In genomic region chr20:49447946-49448809, GRCh38 we compare ENCODE assay signal across 17 cellular contexts. TPM values are rescaled to one million over a fixed set of nuclear protein-coding genes. Genes with fewer than 3 reads are reported as not detected.
DNase-seq lines count a peak whose midpoint lies in the region; ATAC-seq and TF ChIP-seq lines count a peak whose summit lies in the region.
"Had no signal": no experiment of that assay in that cellular context is flagged by ENCODE, and none has a peak within 500 bp of the region (broad histone marks: within the 10 kb centered on the region; RNA-seq: fewer than 3 reads in every experiment).

No MANE protein-coding gene starts in this region.

- H3K36me3 Mint-ChIP-seq in T-cell: no peaks in the 10 kb centered on the region
- H3K36me3 Mint-ChIP-seq: activated naive CD4-positive, alpha-beta T cell treated with anti-CD3 and anti-CD28 coated beads, Interleukin-2, amount 50 U/mL, for 24 hours had no signal

- H3K27ac Mint-ChIP-seq in T-cell: no peak overlapping the region
- H3K27ac Mint-ChIP-seq: activated CD8-positive, alpha-beta T cell treated with anti-CD3 and anti-CD28 coated beads for 36 hours; T-helper 1 cell treated with Interleukin-12 subunit alpha and Interleukin-12 subunit beta and Interleukin-4 antibody, amounts not matched to agents 30 μg/mL and 1 μg/mL, for 36 hours had no signal

- H3K9me3 ChIP-seq in OCI-LY7 (ENCODE audit: low read length) (no peaks in the 10 kb centered on the region), muscle layer of duodenum (ENCODE audit: control insufficient read depth in 1 of 2, low read length in 2 of 2) (no peaks in the 10 kb centered on the region), tibial artery (no peaks in the 10 kb centered on the region), spleen (no peaks in the 10 kb centered on the region)

- no peak overlapping the region for H3K4me3 ChIP-seq in OCI-LY7 (ENCODE audit: low read depth, low read length, poor library complexity, severe bottlenecking)
- no peak overlapping the region for H3K4me3 ChIP-seq in muscle layer of duodenum (ENCODE audit: low read depth in 1 of 2, low read length in 2 of 2)
- no peak overlapping the region for H3K4me3 ChIP-seq in tibial artery
- no peak overlapping the region for H3K4me3 ChIP-seq in spleen

- ATAC-seq in T-cell (replicated peaks in 1 of 4): no peak
- ATAC-seq: activated CD8-positive, alpha-beta T cell treated with anti-CD3 and anti-CD28 coated beads for 36 hours; stimulated activated naive CD8-positive, alpha-beta T cell treated with anti-CD3 and anti-CD28 coated beads, Interleukin-15, Interleukin-2, amounts not matched to agents 100 U/mL and 50 U/mL, for 24 hours had no signal

- no peak for TF ChIP-seq POLR2A in spleen (IDR thresholded peaks at IDR 0.05)

- H3K27me3 ChIP-seq in muscle layer of duodenum (ENCODE audit: low read depth, low read length): no peaks in the 10 kb centered on the region
- no peaks in the 10 kb centered on the region for H3K27me3 ChIP-seq in tibial artery
- peaks cover 0 to 73% (median 0%) of the 10 kb centered on the region in 7 donors for H3K27me3 ChIP-seq in spleen (replicated peaks in 1 of 7)

- H3K27ac ChIP-seq in OCI-LY7 (ENCODE audit: low read depth, low read length, poor library complexity, severe bottlenecking) (no peak overlapping the region), muscle layer of duodenum (ENCODE audit: low read length) (peak overlapping the region; percentile 62), tibial artery (peak overlapping the region; percentile 73 to 77), spleen (no peak overlapping the region)
- H3K27ac ChIP-seq: C4-2B had no signal

- BruUV-seq in OCI-LY7 (replicated peaks; lab: Mats Ljungman, UMichigan): no TSS peak

- H3K36me3 ChIP-seq in OCI-LY7 (ENCODE audit: insufficient read depth, low read length) (no peaks in the 10 kb centered on the region), muscle layer of duodenum (ENCODE audit: control insufficient read depth in 1 of 2, insufficient read depth in 2 of 2, low read length in 2 of 2) (no peaks in the 10 kb centered on the region), tibial artery (no peaks in the 10 kb centered on the region), spleen (no peaks in the 10 kb centered on the region)

- no peaks in the 10 kb centered on the region for H3K9me2 ChIP-seq in OCI-LY7 (ENCODE audit: insufficient read depth, low read length)

- H3K4me2 ChIP-seq in OCI-LY7 (ENCODE audit: low read length): no peak overlapping the region

- no peak overlapping the region for H3K4me3 Mint-ChIP-seq in T-cell
- H3K4me3 Mint-ChIP-seq: activated CD8-positive, alpha-beta T cell treated with anti-CD3 and anti-CD28 coated beads for 36 hours; activated naive CD4-positive, alpha-beta T cell treated with anti-CD3 and anti-CD28 coated beads, Interleukin-2, amount 50 U/mL, for 24 hours; T-helper 1 cell treated with Interleukin-12 subunit alpha and Interleukin-12 subunit beta and Interleukin-4 antibody, amounts not matched to agents 30 μg/mL and 1 μg/mL, for 36 hours had no signal

- DNase-seq in OCI-LY7 (ENCODE audit: low spot score): no peak
- DNase-seq in fibroblast of peridontal ligament (ENCODE audit: extremely low read depth): peak; percentile 67
- peak; percentile 67 to 83 for DNase-seq in tibial artery
- no peak for DNase-seq in spleen
- DNase-seq in T-cell: no peak
- DNase-seq in DMS53 (lab: John Stamatoyannopoulos, UW): no peak
- no peak for DNase-seq in NCI-H510A treated with DMSO at 0.1 percent for 48 hours (lab: John Stamatoyannopoulos, UW)
- DNase-seq: activated CD8-positive, alpha-beta T cell treated with anti-CD3 and anti-CD28 coated beads for 36 hours; cortex of kidney; GDM1; NCI-H226; nucleus accumbens; stimulated activated naive CD8-positive, alpha-beta T cell treated with anti-CD3 and anti-CD28 coated beads, Interleukin-15, Interleukin-2, amounts not matched to agents 100 U/mL and 50 U/mL, for 24 hours had no signal

- peak overlapping the region; percentile 30; the same call in 1 of the 2 replicates for H2AFZ ChIP-seq in OCI-LY7 (ENCODE audit: low read length)

- POLR2A ChIA-PET in OCI-LY7 (lab: Charles Lee) (no interaction called here), T-cell (lab: Charles Lee) (no interaction called here)

- TF ChIP-seq CTCF in OCI-LY7 (conservative IDR thresholded peaks at IDR 0.05; ENCODE audit: low read length): no peak
- no peak for TF ChIP-seq CTCF in tibial artery (IDR thresholded peaks at IDR 0.05)
- TF ChIP-seq CTCF in spleen (IDR thresholded peaks at IDR 0.05 in 8 of 11, conservative IDR thresholded peaks at IDR 0.05 in 3 of 11): no peak

- H3K4me1 ChIP-seq in OCI-LY7 (ENCODE audit: insufficient read depth, low read length, poor library complexity, severe bottlenecking) (no peaks in the 10 kb centered on the region), muscle layer of duodenum (ENCODE audit: control insufficient read depth in 1 of 2, insufficient read depth in 2 of 2, low read length in 2 of 2) (peaks cover 10 to 58% of the 10 kb centered on the region in 2 donors), tibial artery (peaks cover 0 to 51% (median 44%) of the 10 kb centered on the region in 4 donors), spleen (peaks cover 0 to 25% (median 2%) of the 10 kb centered on the region in 6 donors)

- CTCF ChIA-PET in OCI-LY7 (lab: Charles Lee; ENCODE audit: unreplicated experiment) (no interaction called here), T-cell (lab: Charles Lee) (no interaction called here)

- no peaks in the 10 kb centered on the region for H4K20me1 ChIP-seq in OCI-LY7 (ENCODE audit: insufficient read depth, low read length)

- no peaks in the 10 kb centered on the region for H3K79me2 ChIP-seq in OCI-LY7 (ENCODE audit: insufficient read depth, low read depth, low read length)

- intact Hi-C loops in OCI-LY7 (cut with micrococcal nuclease; ENCODE audit: unreplicated experiment) (no loop called here), tibial artery (cut with DNase I; ENCODE audit: low total_unique reads) (no loop called here), spleen (cut with DNase I; ENCODE audit: low total_unique reads) (no loop called here)

- 55 to 73% (median 67%) methylated on average over 5 of the region's 5 CpGs for WGBS in spleen, 5 donors

- peaks cover 48 to 55% of the 10 kb centered on the region in 2 donors for H3K27me3 Mint-ChIP-seq in T-cell

- no peaks in the 10 kb centered on the region for H3K4me1 Mint-ChIP-seq in T-cell
- H3K4me1 Mint-ChIP-seq: activated naive CD4-positive, alpha-beta T cell treated with anti-CD3 and anti-CD28 coated beads, Interleukin-2, amount 50 U/mL, for 24 hours had no signal

- H3K9me3 Mint-ChIP-seq in T-cell: no peaks in the 10 kb centered on the region
- H3K9me3 Mint-ChIP-seq: activated CD8-positive, alpha-beta T cell treated with anti-CD3 and anti-CD28 coated beads for 36 hours; activated naive CD4-positive, alpha-beta T cell treated with anti-CD3 and anti-CD28 coated beads, Interleukin-2, amount 50 U/mL, for 24 hours; T-helper 1 cell treated with Interleukin-12 subunit alpha and Interleukin-12 subunit beta and Interleukin-4 antibody, amounts not matched to agents 30 μg/mL and 1 μg/mL, for 36 hours had no signal

RNA-seq across cellular contexts. Expression of gene KCNB1, which starts 34.3 kb away (rescaled TPM):
- total RNA-seq in OCI-LY7 (2014; rRNA removed; shearing (Covaris generic)): 0.03 TPM in 1 of 2 replicates, not detected in the other
- 0.07 TPM in 1 of 2 replicates, not detected in the other for total RNA-seq in OCI-LY7 (2022)
- total RNA-seq in spleen: 1 to 10 TPM in 4 of 7 donors, under 1 TPM in 3; 0.07 to 3.2 (median 1.4) TPM
- polyA plus RNA-seq in spleen: under 1 TPM; 0.02 to 0.13 (median 0.06) TPM
- total RNA-seq in T-cell: under 1 TPM in 4 of 5 donors, not detected in 1; 0.03 to 0.13 (median 0.12) TPM
- total RNA-seq: activated CD8-positive, alpha-beta T cell treated with anti-CD3 and anti-CD28 coated beads for 36 hours had no signal

Comparison
In these comparisons a context has a peak if more than half of its experiments do, and no peak if none do; other contexts are left out.
1. DNase-seq: peak in fibroblast of peridontal ligament (single experiment) and tibial artery (2 of 2); none in OCI-LY7 (single experiment), spleen (single experiment), T-cell (0 of 34), DMS53 (single experiment) and NCI-H510A treated with DMSO at 0.1 percent for 48 hours (single experiment).
2. H3K27ac ChIP-seq: peak in muscle layer of duodenum (single experiment) and tibial artery (2 of 2); none in OCI-LY7 (single experiment) and spleen (0 of 8).